Comparison of ENCODE assay signal across 30 cellular contexts in genomic region chr10:117096559-117097201, GRCh38. TPM values are rescaled to one million over a fixed set of nuclear protein-coding genes. Genes with fewer than 3 reads are reported as not detected.
A peak's percentile ranks its signal among the peaks of the same experiment; 100 is the strongest.
DNase-seq lines count a peak whose midpoint lies in the region; ATAC-seq and TF ChIP-seq lines count a peak whose summit lies in the region.
"Had no signal": no experiment of that assay in that cellular context is flagged by ENCODE, and none has a peak within 500 bp of the region (broad histone marks: within the 10 kb centered on the region; RNA-seq: fewer than 3 reads in every experiment).

No MANE protein-coding gene starts in this region.

- no peak overlapping the region for H3K9ac ChIP-seq in trophoblast cell (ENCODE audit: low read length)
- H3K9ac ChIP-seq: BLaER1 treated with 17β-estradiol and CSF1 and Interleukin-3, amounts not matched to agents 10 nM and 100 nM had no signal

- H3K79me1 ChIP-seq in trophoblast cell (ENCODE audit: low read length), result no peaks in the 10 kb centered on the region

- H3K4me2 ChIP-seq in trophoblast cell (ENCODE audit: low read length), result no peak overlapping the region
- H3K4me2 ChIP-seq: BLaER1 treated with 17β-estradiol and CSF1 and Interleukin-3, amounts not matched to agents 10 nM and 100 nM; PC-9 had no signal

- no peak overlapping the region for H3K14ac ChIP-seq in trophoblast cell (ENCODE audit: low read length)

- ATAC-seq in GM18511 (IDR thresholded peaks at IDR 0.05; ENCODE audit: unreplicated experiment), result no peak
- ATAC-seq: activated CD8-positive, alpha-beta T cell treated with anti-CD3 and anti-CD28 coated beads, Interleukin-2, amount 10 ng/mL, durations not matched to agents 7 days and 5 days; HepG2; left lung; SK-N-SH treated with all-trans-retinoic acid at 6 μM for 48 hours; T-helper 17 cell had no signal

- peaks cover 14% of the 10 kb centered on the region for H3K4me1 Mint-ChIP-seq in glutamatergic neuron (ENCODE audit: low read depth, unreplicated experiment)
- H3K4me1 Mint-ChIP-seq: T-helper 17 cell had no signal

- H3K9me3 ChIP-seq in HEK293 (ENCODE audit: control insufficient read depth, insufficient read depth, low read depth, low read length), result no peaks in the 10 kb centered on the region
- H3K9me3 ChIP-seq in suprapubic skin, result no peaks in the 10 kb centered on the region
- H3K9me3 ChIP-seq in trophoblast cell (ENCODE audit: insufficient read depth, low read depth, low read length), result no peaks in the 10 kb centered on the region
- H3K9me3 ChIP-seq: BLaER1 treated with 17β-estradiol and CSF1 and Interleukin-3, amounts not matched to agents 10 nM and 100 nM; breast epithelium; left lung; sigmoid colon had no signal

- H3K27me3 Mint-ChIP-seq in glutamatergic neuron (ENCODE audit: unreplicated experiment), result no peaks in the 10 kb centered on the region

- no peak overlapping the region for H2AFZ ChIP-seq in trophoblast cell (ENCODE audit: insufficient read depth, low read length, poor library complexity)
- H2AFZ ChIP-seq: PC-9 had no signal

- no peak overlapping the region for H3K27ac ChIP-seq in HEK293 (ENCODE audit: extremely low read depth, low read depth, low read length)
- H3K27ac ChIP-seq in suprapubic skin, result no peak overlapping the region
- H3K27ac ChIP-seq in trophoblast cell (ENCODE audit: low read depth, low read length), result no peak overlapping the region
- H3K27ac ChIP-seq: BLaER1 treated with 17β-estradiol and CSF1 and Interleukin-3, amounts not matched to agents 10 nM and 100 nM; breast epithelium; left lung; PC-9; sigmoid colon had no signal

- no peak overlapping the region for H3K4me3 Mint-ChIP-seq in glutamatergic neuron (ENCODE audit: unreplicated experiment)
- H3K4me3 Mint-ChIP-seq: activated CD8-positive, alpha-beta T cell treated with anti-CD3 and anti-CD28 coated beads, Interleukin-2, amount 10 ng/mL, durations not matched to agents 7 days and 5 days; T-helper 17 cell; type B pancreatic cell had no signal

- H4K91ac ChIP-seq in trophoblast cell (ENCODE audit: low read depth, low read length), result no peak overlapping the region

- H3K36me3 ChIP-seq in HEK293 (ENCODE audit: control insufficient read depth in 2 of 2, insufficient read depth in 1 of 2, low read length in 2 of 2), result no peaks in the 10 kb centered on the region
- no peaks in the 10 kb centered on the region for H3K36me3 ChIP-seq in suprapubic skin
- no peaks in the 10 kb centered on the region for H3K36me3 ChIP-seq in trophoblast cell (ENCODE audit: control insufficient read depth in 1 of 2, insufficient read depth in 2 of 2, low read length in 2 of 2)
- H3K36me3 ChIP-seq: BLaER1 treated with 17β-estradiol and CSF1 and Interleukin-3, amounts not matched to agents 10 nM and 100 nM; breast epithelium; left lung; sigmoid colon had no signal

- POLR2A ChIA-PET in HEK293 (lab: Yijun Ruan, JAX), result no interaction called here

- no peak overlapping the region for H3K23ac ChIP-seq in trophoblast cell (ENCODE audit: low read length)

- no peak overlapping the region for H2BK120ac ChIP-seq in trophoblast cell (ENCODE audit: insufficient read depth, low read length, poor library complexity)

- H3K4me1 ChIP-seq in HEK293 (ENCODE audit: control insufficient read depth, insufficient read depth, low read length) (no peaks in the 10 kb centered on the region), suprapubic skin (no peaks in the 10 kb centered on the region), trophoblast cell (ENCODE audit: control insufficient read depth in 1 of 2, insufficient read depth in 2 of 2, low read length in 2 of 2) (no peaks in the 10 kb centered on the region)
- H3K4me1 ChIP-seq: BLaER1 treated with 17β-estradiol and CSF1 and Interleukin-3, amounts not matched to agents 10 nM and 100 nM; breast epithelium; sigmoid colon had no signal

- no peak overlapping the region for H3K4me3 ChIP-seq in HEK293 (ENCODE audit: low read depth, low read length)
- H3K4me3 ChIP-seq in suprapubic skin, result no peak overlapping the region
- no peak overlapping the region for H3K4me3 ChIP-seq in trophoblast cell (ENCODE audit: low read depth, low read length)
- H3K4me3 ChIP-seq: BLaER1 treated with 17β-estradiol and CSF1 and Interleukin-3, amounts not matched to agents 10 nM and 100 nM; breast epithelium; left lung; PC-9; sigmoid colon had no signal

- TF ChIP-seq CTCF in HEK293 (tag by site-specific recombination; IDR thresholded peaks at IDR 0.05), result no peak
- TF ChIP-seq CTCF in glutamatergic neuron (IDR thresholded peaks at IDR 0.05; ENCODE audit: partially characterized antibody, unreplicated experiment), result no peak
- TF ChIP-seq CTCF in suprapubic skin (IDR thresholded peaks at IDR 0.05), result no peak

- peak overlapping the region; percentile 12 for H3K27ac Mint-ChIP-seq in glutamatergic neuron (ENCODE audit: unreplicated experiment)
- H3K27ac Mint-ChIP-seq: activated CD8-positive, alpha-beta T cell treated with anti-CD3 and anti-CD28 coated beads, Interleukin-2, amount 10 ng/mL, durations not matched to agents 7 days and 5 days; activated T-helper 2 cell treated with anti-CD3 and anti-CD28 coated beads, Interferon-gamma antibody, Interleukin-2, Interleukin-4, amounts not matched to agents 10 μg/mL and 5 μg/mL and 100 μg/mL, durations not matched to agents 14 hours and 24 hours and 36 hours; T-helper 17 cell; type B pancreatic cell had no signal

- no peak overlapping the region for H4K8ac ChIP-seq in trophoblast cell (ENCODE audit: low read depth, low read length)

- H3K79me2 ChIP-seq in trophoblast cell (ENCODE audit: control insufficient read depth, insufficient read depth, low read length, poor library complexity), result no peaks in the 10 kb centered on the region

- no peak overlapping the region for H2AK5ac ChIP-seq in trophoblast cell (ENCODE audit: low read length)

- H3K18ac ChIP-seq in trophoblast cell (ENCODE audit: low read length), result no peak overlapping the region

- no peak overlapping the region for H2BK5ac ChIP-seq in trophoblast cell (ENCODE audit: low read depth, low read length, poor library complexity)

- no peak overlapping the region for H4K12ac ChIP-seq in trophoblast cell (ENCODE audit: low read depth, low read length)

- H3K27me3 ChIP-seq in suprapubic skin (peaks cover 6% of the 10 kb centered on the region), trophoblast cell (ENCODE audit: insufficient read depth, low read length) (no peaks in the 10 kb centered on the region)
- H3K27me3 ChIP-seq: BLaER1 treated with 17β-estradiol and CSF1 and Interleukin-3, amounts not matched to agents 10 nM and 100 nM; breast epithelium had no signal

- H2BK12ac ChIP-seq in trophoblast cell (ENCODE audit: low read length), result no peak overlapping the region

- DNase-seq in NCI-H82 treated with DMSO at 0.1 percent for 48 hours (lab: John Stamatoyannopoulos, UW; ENCODE audit: unreplicated experiment) (peak; percentile 34), glutamatergic neuron (no peak), nucleus accumbens (lab: John Stamatoyannopoulos, UW) (peak in 35 of 56 donors; percentile 5 to 72 (median 23)), suprapubic skin (ENCODE audit: low spot score in 2 of 2) (no peak), NCI-H446 (lab: John Stamatoyannopoulos, UW) (no peak), trophoblast cell (no peak)
- DNase-seq: activated CD8-positive, alpha-beta T cell treated with anti-CD3 and anti-CD28 coated beads, Interleukin-2, amount 10 ng/mL, durations not matched to agents 7 days and 5 days; activated naive CD4-positive, alpha-beta T cell treated with anti-CD3 and anti-CD28 coated beads, Interleukin-2, amount 50 U/mL, for 16 hours; GDM1; islet precursor cell; left lung; mesenchymal stem cell; MM.1S; NCI-H1105 treated with DMSO at 0.1 percent for 48 hours; NCI-H2081; NCI-H446 treated with DMSO at 0.1 percent for 48 hours; PC-9; sigmoid colon; stimulated activated CD4-positive, alpha-beta T cell treated with anti-CD3 and anti-CD28 coated beads, Interleukin-12 subunit alpha, Interleukin-12 subunit beta, amount 100 ng/mL, for 4 hours; stimulated activated CD4-positive, alpha-beta T cell treated with anti-CD3 and anti-CD28 coated beads, Interleukin-4, amount 100 ng/mL, for 1 hour; T-helper 17 cell had no signal

- H3K9me3 Mint-ChIP-seq in glutamatergic neuron (ENCODE audit: unreplicated experiment), result no peaks in the 10 kb centered on the region
- H3K9me3 Mint-ChIP-seq: activated T-helper 2 cell treated with anti-CD3 and anti-CD28 coated beads, Interferon-gamma antibody, Interleukin-2, Interleukin-4, amounts not matched to agents 10 μg/mL and 5 μg/mL and 100 μg/mL, durations not matched to agents 14 hours and 24 hours and 36 hours; type B pancreatic cell had no signal

- no peak overlapping the region for H3K4ac ChIP-seq in trophoblast cell (ENCODE audit: low read depth, low read length)

- no peaks in the 10 kb centered on the region for H3K36me3 Mint-ChIP-seq in glutamatergic neuron (ENCODE audit: unreplicated experiment)
- H3K36me3 Mint-ChIP-seq: type B pancreatic cell had no signal

- WGBS in suprapubic skin, result 81% methylated on average over 9 of the region's 9 CpGs
- no CpG with 5 or more reads among the region's 9 CpGs for WGBS in trophoblast cell (ENCODE audit: extremely low coverage, insufficient coverage, insufficient read length)

- TF ChIP-seq POLR2A in suprapubic skin (IDR thresholded peaks at IDR 0.05), result no peak

- CTCF ChIA-PET in HEK293 (lab: Yijun Ruan, JAX), result interaction anchor here (1.1 to 1.2 kb wide), 2 partner anchors 71 to 299 kb away, joined by 3 read pairs; no protein-coding TSS in a partner anchor

- no peak for TF ChIP-seq EP300 in suprapubic skin (IDR thresholded peaks at IDR 0.05)

TF ChIP-seq in HEK293, 187 proteins besides CTCF, POLR2A, EP300 and RAD21:
- TF ChIP-seq ZNF433 (tag by site-specific recombination; IDR thresholded peaks at IDR 0.05; ENCODE audit: low read depth), result no peak
- TF ChIP-seq, protein P1, sequence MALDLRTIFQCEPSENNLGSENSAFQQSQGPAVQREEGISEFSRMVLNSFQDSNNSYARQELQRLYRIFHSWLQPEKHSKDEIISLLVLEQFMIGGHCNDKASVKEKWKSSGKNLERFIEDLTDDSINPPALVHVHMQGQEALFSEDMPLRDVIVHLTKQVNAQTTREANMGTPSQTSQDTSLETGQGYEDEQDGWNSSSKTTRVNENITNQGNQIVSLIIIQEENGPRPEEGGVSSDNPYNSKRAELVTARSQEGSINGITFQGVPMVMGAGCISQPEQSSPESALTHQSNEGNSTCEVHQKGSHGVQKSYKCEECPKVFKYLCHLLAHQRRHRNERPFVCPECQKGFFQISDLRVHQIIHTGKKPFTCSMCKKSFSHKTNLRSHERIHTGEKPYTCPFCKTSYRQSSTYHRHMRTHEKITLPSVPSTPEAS (tag by site-specific recombination; IDR thresholded peaks at IDR 0.05), result 0 out of 2 replicates have a peak, but pooled peaks have one; percentile 25

RNA-seq across cellular contexts. Expression of gene VAX1, which starts 41.4 kb away (rescaled TPM):
- 0.27 TPM for total RNA-seq in glutamatergic neuron (ENCODE audit: unreplicated experiment)
- total RNA-seq in suprapubic skin, result not detected
- polyA plus RNA-seq in trophoblast cell (2013), result 0.01 TPM in 1 of 2 replicates, not detected in the other
- total RNA-seq: activated CD8-positive, alpha-beta T cell treated with anti-CD3 and anti-CD28 coated beads, Interleukin-2, amount 10 ng/mL, durations not matched to agents 7 days and 5 days; activated T-helper 2 cell treated with anti-CD3 and anti-CD28 coated beads, Interferon-gamma antibody, Interleukin-2, Interleukin-4, amounts not matched to agents 10 μg/mL and 5 μg/mL and 100 μg/mL, durations not matched to agents 14 hours and 24 hours and 36 hours; breast epithelium; HepG2; left lung; PC-9; posterior vena cava; sigmoid colon; T-helper 17 cell had no signal
- polyA plus RNA-seq: HepG2, sigmoid colon had no signal

Comparison
In these comparisons a context has a peak if more than half of its experiments do, and no peak if none do; other contexts are left out.
1. DNase-seq: peak in NCI-H82 treated with DMSO at 0.1 percent for 48 hours (single experiment) and nucleus accumbens (35 of 56); none in glutamatergic neuron (single experiment), suprapubic skin (0 of 2), NCI-H446 (0 of 2) and trophoblast cell (0 of 2).